ENCODE assay signal across 17 cellular contexts in the genomic region with DNA sequence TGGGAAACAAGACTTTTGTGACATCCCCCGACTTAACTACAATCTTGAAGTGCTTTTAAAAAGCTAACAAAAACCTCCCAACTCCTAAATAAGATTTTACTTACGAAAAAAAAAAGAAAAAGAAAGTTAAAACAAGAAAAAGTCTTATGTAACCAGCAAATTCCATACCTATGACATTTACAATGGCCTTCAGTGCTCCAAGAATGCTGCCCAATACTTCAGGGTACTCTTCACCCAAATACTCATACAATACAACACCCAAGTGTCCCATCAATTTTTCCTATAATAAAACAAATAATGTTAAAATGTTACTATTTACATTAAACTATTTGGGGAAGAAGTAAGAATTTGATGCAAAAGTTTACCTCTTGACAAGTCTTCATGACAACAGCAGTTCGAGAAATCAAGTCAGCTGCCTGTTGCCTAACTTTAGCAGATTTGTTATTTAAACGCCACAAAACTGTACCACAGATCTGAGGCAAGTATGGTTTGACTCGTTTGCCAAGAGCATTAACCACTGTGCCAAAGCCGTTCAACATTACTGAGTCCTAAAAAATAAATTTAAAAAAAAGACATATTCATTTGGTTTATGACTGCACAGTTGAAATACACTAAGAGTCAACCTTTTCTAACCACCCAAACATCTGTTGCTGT.
"Had no signal": no experiment of that assay in that cellular context is flagged by ENCODE, and none has a peak within 500 bp of the region (broad histone marks: within the 10 kb centered on the region; RNA-seq: fewer than 3 reads in every experiment).

No MANE protein-coding gene starts in this region.

- H3K27ac ChIP-seq: dorsolateral prefrontal cortex, esophagus squamous epithelium, heart left ventricle, left lung, testis, WERI-Rb-1 had no signal

- DNase-seq: activated CD4-positive, alpha-beta T cell treated with anti-CD3 and anti-CD28 coated beads for 48 hours; activated CD8-positive, alpha-beta T cell treated with anti-CD3 and anti-CD28 coated beads, Interleukin-2, amount 10 ng/mL, durations not matched to agents 7 days and 5 days; anterior cingulate cortex; dorsolateral prefrontal cortex; esophagus squamous epithelium; heart left ventricle; left lung; natural killer cell; nucleus accumbens; stimulated activated CD4-positive, alpha-beta T cell treated with anti-CD3 and anti-CD28 coated beads, Interleukin-2, amount 100 ng/mL, for 48 hours; stimulated activated naive CD8-positive, alpha-beta T cell treated with anti-CD3 and anti-CD28 coated beads, Interleukin-15, Interleukin-2, amounts not matched to agents 100 U/mL and 50 U/mL, for 24 hours; T-cell; T1000; testis; WERI-Rb-1 had no signal

- H3K9me3 ChIP-seq: esophagus squamous epithelium, heart left ventricle, left lung, testis had no signal

- H3K4me1 Mint-ChIP-seq: memory B cell, natural killer cell had no signal

- H3K27me3 Mint-ChIP-seq: memory B cell, T-cell had no signal

- H3K4me3 ChIP-seq: dorsolateral prefrontal cortex, esophagus squamous epithelium, heart left ventricle, left lung, testis had no signal

- H3K27ac Mint-ChIP-seq: activated CD8-positive, alpha-beta T cell treated with anti-CD3 and anti-CD28 coated beads, Interleukin-2, amount 10 ng/mL, durations not matched to agents 7 days and 5 days; activated naive CD4-positive, alpha-beta T cell treated with anti-CD3 and anti-CD28 coated beads, Interleukin-2, amount 50 U/mL, for 72 hours; T-cell had no signal

- H3K27me3 ChIP-seq: dorsolateral prefrontal cortex, esophagus squamous epithelium, heart left ventricle, left lung, testis had no signal

- ATAC-seq: activated CD8-positive, alpha-beta T cell treated with anti-CD3 and anti-CD28 coated beads, Interleukin-2, amount 10 ng/mL, durations not matched to agents 7 days and 5 days; activated naive CD4-positive, alpha-beta T cell treated with anti-CD3 and anti-CD28 coated beads, Interleukin-2, amount 50 U/mL, for 72 hours; heart left ventricle; left lung; natural killer cell; stimulated activated naive CD8-positive, alpha-beta T cell treated with anti-CD3 and anti-CD28 coated beads, Interleukin-15, Interleukin-2, amounts not matched to agents 100 U/mL and 50 U/mL, for 24 hours; T-cell had no signal

- H3K9me3 Mint-ChIP-seq: activated naive CD4-positive, alpha-beta T cell treated with anti-CD3 and anti-CD28 coated beads, Interleukin-2, amount 50 U/mL, for 72 hours; memory B cell; natural killer cell; T-cell had no signal

- H3K4me1 ChIP-seq: esophagus squamous epithelium, heart left ventricle, left lung, testis had no signal

- H3K4me3 Mint-ChIP-seq: activated CD8-positive, alpha-beta T cell treated with anti-CD3 and anti-CD28 coated beads, Interleukin-2, amount 10 ng/mL, durations not matched to agents 7 days and 5 days; memory B cell; natural killer cell; T-cell had no signal
